Comparison of ENCODE assay signal across 1 cellular context in the genomic region with DNA sequence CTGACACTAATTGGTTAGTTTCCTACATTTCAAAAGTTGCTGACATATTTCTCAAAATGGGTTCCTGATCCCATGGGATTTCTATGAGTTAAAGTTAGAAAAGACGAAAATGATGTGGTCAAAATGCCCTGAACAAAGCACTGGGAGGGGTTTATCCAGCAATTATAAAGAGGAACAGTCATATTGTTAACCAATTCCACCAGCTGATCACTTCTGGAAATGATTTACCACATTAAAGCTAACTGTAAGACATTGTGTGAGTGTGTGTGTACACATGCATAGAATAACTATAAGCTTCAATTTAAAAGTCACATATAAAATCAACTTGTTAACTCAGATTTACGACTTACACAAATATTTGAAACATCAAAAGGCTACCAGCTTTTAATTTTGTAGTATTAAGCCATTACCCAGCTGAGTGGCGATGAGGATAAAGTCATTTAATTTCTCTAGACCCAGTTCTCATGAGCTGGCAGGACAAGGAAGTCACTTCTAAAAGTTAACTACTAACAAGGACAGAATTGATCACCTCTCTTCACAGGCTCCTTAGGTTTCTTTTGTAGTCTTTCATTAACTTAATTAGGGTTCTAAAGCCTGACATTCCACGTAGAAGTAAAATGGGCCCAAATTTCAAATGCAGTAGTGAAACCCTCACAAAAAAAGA.
TF ChIP-seq lines count a peak whose summit lies in the region.

No MANE protein-coding gene starts in this region.

TF ChIP-seq in GM12878, 131 proteins besides CTCF, POLR2A, EP300 and RAD21 (continued from another document and continues in another):
- TF ChIP-seq, protein P1, sequence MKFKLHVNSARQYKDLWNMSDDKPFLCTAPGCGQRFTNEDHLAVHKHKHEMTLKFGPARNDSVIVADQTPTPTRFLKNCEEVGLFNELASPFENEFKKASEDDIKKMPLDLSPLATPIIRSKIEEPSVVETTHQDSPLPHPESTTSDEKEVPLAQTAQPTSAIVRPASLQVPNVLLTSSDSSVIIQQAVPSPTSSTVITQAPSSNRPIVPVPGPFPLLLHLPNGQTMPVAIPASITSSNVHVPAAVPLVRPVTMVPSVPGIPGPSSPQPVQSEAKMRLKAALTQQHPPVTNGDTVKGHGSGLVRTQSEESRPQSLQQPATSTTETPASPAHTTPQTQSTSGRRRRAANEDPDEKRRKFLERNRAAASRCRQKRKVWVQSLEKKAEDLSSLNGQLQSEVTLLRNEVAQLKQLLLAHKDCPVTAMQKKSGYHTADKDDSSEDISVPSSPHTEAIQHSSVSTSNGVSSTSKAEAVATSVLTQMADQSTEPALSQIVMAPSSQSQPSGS (IDR thresholded peaks at IDR 0.05; ENCODE audit: low read length), result peak; percentile 26; the same call in 1 of the 2 replicates
- TF ChIP-seq HCFC1 (IDR thresholded peaks at IDR 0.05; ENCODE audit: low read length) (no peak), TCF12 (IDR thresholded peaks at IDR 0.05; ENCODE audit: low read depth, low read length) (no peak), NBN (IDR thresholded peaks at IDR 0.05) (no peak), FOXM1 (IDR thresholded peaks at IDR 0.05; ENCODE audit: low read depth, low read length) (no peak), MYB (IDR thresholded peaks at IDR 0.05; ENCODE audit: borderline replicate concordance, low read depth, low read length) (no peak), RAD51 (IDR thresholded peaks at IDR 0.05) (peak; percentile 58; the same call in 1 of the 2 replicates), IKZF2 (IDR thresholded peaks at IDR 0.05) (peak; percentile 95 to 96), TARDBP (IDR thresholded peaks at IDR 0.05; ENCODE audit: borderline replicate concordance) (no peak), PML (IDR thresholded peaks at IDR 0.05; ENCODE audit: low read length) (0 out of 2 replicates have a peak, but pooled peaks have one; percentile 25), ZNF217 (IDR thresholded peaks at IDR 0.05) (no peak; the same call in 1 of the 2 replicates), RFX5 (IDR thresholded peaks at IDR 0.05; ENCODE audit: low read depth, low read length) (no peak), SMC3 (IDR thresholded peaks at IDR 0.05; ENCODE audit: borderline replicate concordance, low read length) (no peak), NRF1 (conservative IDR thresholded peaks at IDR 0.05; ENCODE audit: low read depth, low read length) (no peak), POU2F2 (IDR thresholded peaks at IDR 0.05; ENCODE audit: borderline replicate concordance, low read depth, low read length) (no peak), ASH2L (IDR thresholded peaks at IDR 0.05; ENCODE audit: borderline replicate concordance, low read depth) (no peak), TCF3 (IDR thresholded peaks at IDR 0.05; ENCODE audit: borderline replicate concordance, insufficient read depth, low read depth, low read length) (no peak), CBX3 (IDR thresholded peaks at IDR 0.05; ENCODE audit: borderline replicate concordance, low read depth) (no peak), GABPA (IDR thresholded peaks at IDR 0.05; ENCODE audit: low read depth) (no peak), CBFB (IDR thresholded peaks at IDR 0.05; ENCODE audit: low read depth) (no peak), NFIC (IDR thresholded peaks at IDR 0.05; ENCODE audit: low read depth, low read length) (no peak), ETV6 (conservative IDR thresholded peaks at IDR 0.05 in 1 of 2, IDR thresholded peaks at IDR 0.05 in 1 of 2; ENCODE audit: borderline replicate concordance in 1 of 2, low read depth in 1 of 2) (no peak), CREB1 (IDR thresholded peaks at IDR 0.05; ENCODE audit: low read depth) (no peak), SREBF1 (IDR thresholded peaks at IDR 0.05; ENCODE audit: low read length) (no peak), BHLHE40 (IDR thresholded peaks at IDR 0.05; ENCODE audit: borderline replicate concordance in 1 of 2, low read depth in 2 of 2, low read length in 1 of 2) (peak; percentile 62 to 69; a peak in 2 of 4 replicates), KAT2A (conservative IDR thresholded peaks at IDR 0.05; ENCODE audit: control insufficient read depth, low read depth, low read length) (no peak), EED (IDR thresholded peaks at IDR 0.05; ENCODE audit: low read depth) (no peak), ZNF274 (IDR thresholded peaks at IDR 0.05; ENCODE audit: insufficient read depth, insufficient read length) (no peak), MYC (IDR thresholded peaks at IDR 0.05; ENCODE audit: insufficient read depth, insufficient read length, insufficient replicate concordance, low read length, severe bottlenecking) (no peak), BRCA1 (IDR thresholded peaks at IDR 0.05; ENCODE audit: low read depth, low read length) (no peak), FOXK2 (IDR thresholded peaks at IDR 0.05) (no peak)
- TF ChIP-seq, protein P2, sequence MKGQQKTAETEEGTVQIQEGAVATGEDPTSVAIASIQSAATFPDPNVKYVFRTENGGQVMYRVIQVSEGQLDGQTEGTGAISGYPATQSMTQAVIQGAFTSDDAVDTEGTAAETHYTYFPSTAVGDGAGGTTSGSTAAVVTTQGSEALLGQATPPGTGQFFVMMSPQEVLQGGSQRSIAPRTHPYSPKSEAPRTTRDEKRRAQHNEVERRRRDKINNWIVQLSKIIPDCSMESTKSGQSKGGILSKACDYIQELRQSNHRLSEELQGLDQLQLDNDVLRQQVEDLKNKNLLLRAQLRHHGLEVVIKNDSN (IDR thresholded peaks at IDR 0.05; ENCODE audit: borderline replicate concordance, extremely low read length, insufficient read depth, low read depth, low read length), result no peak
- TF ChIP-seq, protein P3, sequence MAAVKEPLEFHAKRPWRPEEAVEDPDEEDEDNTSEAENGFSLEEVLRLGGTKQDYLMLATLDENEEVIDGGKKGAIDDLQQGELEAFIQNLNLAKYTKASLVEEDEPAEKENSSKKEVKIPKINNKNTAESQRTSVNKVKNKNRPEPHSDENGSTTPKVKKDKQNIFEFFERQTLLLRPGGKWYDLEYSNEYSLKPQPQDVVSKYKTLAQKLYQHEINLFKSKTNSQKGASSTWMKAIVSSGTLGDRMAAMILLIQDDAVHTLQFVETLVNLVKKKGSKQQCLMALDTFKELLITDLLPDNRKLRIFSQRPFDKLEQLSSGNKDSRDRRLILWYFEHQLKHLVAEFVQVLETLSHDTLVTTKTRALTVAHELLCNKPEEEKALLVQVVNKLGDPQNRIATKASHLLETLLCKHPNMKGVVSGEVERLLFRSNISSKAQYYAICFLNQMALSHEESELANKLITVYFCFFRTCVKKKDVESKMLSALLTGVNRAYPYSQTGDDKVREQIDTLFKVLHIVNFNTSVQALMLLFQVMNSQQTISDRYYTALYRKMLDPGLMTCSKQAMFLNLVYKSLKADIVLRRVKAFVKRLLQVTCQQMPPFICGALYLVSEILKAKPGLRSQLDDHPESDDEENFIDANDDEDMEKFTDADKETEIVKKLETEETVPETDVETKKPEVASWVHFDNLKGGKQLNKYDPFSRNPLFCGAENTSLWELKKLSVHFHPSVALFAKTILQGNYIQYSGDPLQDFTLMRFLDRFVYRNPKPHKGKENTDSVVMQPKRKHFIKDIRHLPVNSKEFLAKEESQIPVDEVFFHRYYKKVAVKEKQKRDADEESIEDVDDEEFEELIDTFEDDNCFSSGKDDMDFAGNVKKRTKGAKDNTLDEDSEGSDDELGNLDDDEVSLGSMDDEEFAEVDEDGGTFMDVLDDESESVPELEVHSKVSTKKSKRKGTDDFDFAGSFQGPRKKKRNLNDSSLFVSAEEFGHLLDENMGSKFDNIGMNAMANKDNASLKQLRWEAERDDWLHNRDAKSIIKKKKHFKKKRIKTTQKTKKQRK (IDR thresholded peaks at IDR 0.05; ENCODE audit: low read depth, low read length), result no peak
- TF ChIP-seq, protein P4, sequence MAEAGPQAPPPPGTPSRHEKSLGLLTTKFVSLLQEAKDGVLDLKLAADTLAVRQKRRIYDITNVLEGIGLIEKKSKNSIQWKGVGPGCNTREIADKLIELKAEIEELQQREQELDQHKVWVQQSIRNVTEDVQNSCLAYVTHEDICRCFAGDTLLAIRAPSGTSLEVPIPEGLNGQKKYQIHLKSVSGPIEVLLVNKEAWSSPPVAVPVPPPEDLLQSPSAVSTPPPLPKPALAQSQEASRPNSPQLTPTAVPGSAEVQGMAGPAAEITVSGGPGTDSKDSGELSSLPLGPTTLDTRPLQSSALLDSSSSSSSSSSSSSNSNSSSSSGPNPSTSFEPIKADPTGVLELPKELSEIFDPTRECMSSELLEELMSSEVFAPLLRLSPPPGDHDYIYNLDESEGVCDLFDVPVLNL (IDR thresholded peaks at IDR 0.05; ENCODE audit: low read depth, low read length), result no peak
- TF ChIP-seq, protein P5, sequence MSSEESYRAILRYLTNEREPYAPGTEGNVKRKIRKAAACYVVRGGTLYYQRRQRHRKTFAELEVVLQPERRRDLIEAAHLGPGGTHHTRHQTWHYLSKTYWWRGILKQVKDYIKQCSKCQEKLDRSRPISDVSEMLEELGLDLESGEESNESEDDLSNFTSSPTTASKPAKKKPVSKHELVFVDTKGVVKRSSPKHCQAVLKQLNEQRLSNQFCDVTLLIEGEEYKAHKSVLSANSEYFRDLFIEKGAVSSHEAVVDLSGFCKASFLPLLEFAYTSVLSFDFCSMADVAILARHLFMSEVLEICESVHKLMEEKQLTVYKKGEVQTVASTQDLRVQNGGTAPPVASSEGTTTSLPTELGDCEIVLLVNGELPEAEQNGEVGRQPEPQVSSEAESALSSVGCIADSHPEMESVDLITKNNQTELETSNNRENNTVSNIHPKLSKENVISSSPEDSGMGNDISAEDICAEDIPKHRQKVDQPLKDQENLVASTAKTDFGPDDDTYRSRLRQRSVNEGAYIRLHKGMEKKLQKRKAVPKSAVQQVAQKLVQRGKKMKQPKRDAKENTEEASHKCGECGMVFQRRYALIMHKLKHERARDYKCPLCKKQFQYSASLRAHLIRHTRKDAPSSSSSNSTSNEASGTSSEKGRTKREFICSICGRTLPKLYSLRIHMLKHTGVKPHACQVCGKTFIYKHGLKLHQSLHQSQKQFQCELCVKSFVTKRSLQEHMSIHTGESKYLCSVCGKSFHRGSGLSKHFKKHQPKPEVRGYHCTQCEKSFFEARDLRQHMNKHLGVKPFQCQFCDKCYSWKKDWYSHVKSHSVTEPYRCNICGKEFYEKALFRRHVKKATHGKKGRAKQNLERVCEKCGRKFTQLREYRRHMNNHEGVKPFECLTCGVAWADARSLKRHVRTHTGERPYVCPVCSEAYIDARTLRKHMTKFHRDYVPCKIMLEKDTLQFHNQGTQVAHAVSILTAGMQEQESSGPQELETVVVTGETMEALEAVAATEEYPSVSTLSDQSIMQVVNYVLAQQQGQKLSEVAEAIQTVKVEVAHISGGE (CRISPR knock-in tag; IDR thresholded peaks at IDR 0.05), result no peak
- TF ChIP-seq, protein P6, sequence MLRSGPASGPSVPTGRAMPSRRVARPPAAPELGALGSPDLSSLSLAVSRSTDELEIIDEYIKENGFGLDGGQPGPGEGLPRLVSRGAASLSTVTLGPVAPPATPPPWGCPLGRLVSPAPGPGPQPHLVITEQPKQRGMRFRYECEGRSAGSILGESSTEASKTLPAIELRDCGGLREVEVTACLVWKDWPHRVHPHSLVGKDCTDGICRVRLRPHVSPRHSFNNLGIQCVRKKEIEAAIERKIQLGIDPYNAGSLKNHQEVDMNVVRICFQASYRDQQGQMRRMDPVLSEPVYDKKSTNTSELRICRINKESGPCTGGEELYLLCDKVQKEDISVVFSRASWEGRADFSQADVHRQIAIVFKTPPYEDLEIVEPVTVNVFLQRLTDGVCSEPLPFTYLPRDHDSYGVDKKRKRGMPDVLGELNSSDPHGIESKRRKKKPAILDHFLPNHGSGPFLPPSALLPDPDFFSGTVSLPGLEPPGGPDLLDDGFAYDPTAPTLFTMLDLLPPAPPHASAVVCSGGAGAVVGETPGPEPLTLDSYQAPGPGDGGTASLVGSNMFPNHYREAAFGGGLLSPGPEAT (IDR thresholded peaks at IDR 0.05; ENCODE audit: low read depth), result peak; percentile 86
- TF ChIP-seq, protein P7, sequence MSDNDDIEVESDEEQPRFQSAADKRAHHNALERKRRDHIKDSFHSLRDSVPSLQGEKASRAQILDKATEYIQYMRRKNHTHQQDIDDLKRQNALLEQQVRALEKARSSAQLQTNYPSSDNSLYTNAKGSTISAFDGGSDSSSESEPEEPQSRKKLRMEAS (IDR thresholded peaks at IDR 0.05; ENCODE audit: low read depth, low read length), result no peak
- TF ChIP-seq, protein P8, sequence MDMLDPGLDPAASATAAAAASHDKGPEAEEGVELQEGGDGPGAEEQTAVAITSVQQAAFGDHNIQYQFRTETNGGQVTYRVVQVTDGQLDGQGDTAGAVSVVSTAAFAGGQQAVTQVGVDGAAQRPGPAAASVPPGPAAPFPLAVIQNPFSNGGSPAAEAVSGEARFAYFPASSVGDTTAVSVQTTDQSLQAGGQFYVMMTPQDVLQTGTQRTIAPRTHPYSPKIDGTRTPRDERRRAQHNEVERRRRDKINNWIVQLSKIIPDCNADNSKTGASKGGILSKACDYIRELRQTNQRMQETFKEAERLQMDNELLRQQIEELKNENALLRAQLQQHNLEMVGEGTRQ (IDR thresholded peaks at IDR 0.05; ENCODE audit: borderline replicate concordance, low read depth, low read length), result no peak; the same call in 1 of the 2 replicates
- TF ChIP-seq, protein P9, sequence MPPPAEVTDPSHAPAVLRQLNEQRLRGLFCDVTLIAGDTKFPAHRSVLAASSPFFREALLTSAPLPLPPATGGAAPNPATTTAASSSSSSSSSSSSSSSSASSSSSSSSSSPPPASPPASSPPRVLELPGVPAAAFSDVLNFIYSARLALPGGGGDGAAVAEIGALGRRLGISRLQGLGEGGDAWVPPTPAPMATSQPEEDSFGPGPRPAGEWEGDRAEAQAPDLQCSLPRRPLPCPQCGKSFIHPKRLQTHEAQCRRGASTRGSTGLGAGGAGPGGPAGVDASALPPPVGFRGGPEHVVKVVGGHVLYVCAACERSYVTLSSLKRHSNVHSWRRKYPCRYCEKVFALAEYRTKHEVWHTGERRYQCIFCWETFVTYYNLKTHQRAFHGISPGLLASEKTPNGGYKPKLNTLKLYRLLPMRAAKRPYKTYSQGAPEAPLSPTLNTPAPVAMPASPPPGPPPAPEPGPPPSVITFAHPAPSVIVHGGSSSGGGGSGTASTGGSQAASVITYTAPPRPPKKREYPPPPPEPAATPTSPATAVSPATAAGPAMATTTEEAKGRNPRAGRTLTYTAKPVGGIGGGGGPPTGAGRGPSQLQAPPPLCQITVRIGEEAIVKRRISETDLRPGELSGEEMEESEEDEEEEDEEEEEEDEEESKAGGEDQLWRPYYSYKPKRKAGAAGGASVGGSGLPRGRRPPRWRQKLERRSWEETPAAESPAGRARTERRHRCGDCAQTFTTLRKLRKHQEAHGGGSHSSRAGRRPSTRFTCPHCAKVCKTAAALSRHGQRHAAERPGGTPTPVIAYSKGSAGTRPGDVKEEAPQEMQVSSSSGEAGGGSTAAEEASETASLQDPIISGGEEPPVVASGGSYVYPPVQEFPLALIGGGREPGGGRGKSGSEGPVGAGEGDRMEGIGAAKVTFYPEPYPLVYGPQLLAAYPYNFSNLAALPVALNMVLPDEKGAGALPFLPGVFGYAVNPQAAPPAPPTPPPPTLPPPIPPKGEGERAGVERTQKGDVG (CRISPR knock-in tag; IDR thresholded peaks at IDR 0.05), result no peak
